Comparison of ENCODE assay signal across 10 cellular contexts in genomic region chr6:10534418-10534760, GRCh38. TPM values are rescaled to one million over a fixed set of nuclear protein-coding genes. Genes with fewer than 3 reads are reported as not detected.
A peak's percentile ranks its signal among the peaks of the same experiment; 100 is the strongest.
DNase-seq lines count a peak whose midpoint lies in the region; ATAC-seq and TF ChIP-seq lines count a peak whose summit lies in the region.
"Had no signal": no experiment of that assay in that cellular context is flagged by ENCODE, and none has a peak within 500 bp of the region (broad histone marks: within the 10 kb centered on the region; RNA-seq: fewer than 3 reads in every experiment).

No MANE protein-coding gene starts in this region.

- peaks cover 29% of the 10 kb centered on the region for H3K36me3 Mint-ChIP-seq in dendritic cell treated with granulocyte-macrophage colony-stimulating factor and Interleukin-4, amounts not matched to agents 40 ng/mL and 50 ng/mL, for 4 days (ENCODE audit: low read depth)

- H3K36me3 ChIP-seq in gastrocnemius medialis = no peaks in the 10 kb centered on the region

- no peaks in the 10 kb centered on the region for H3K4me1 ChIP-seq in gastrocnemius medialis

- peaks cover 78% of the 10 kb centered on the region for H3K4me1 Mint-ChIP-seq in dendritic cell treated with granulocyte-macrophage colony-stimulating factor and Interleukin-4, amounts not matched to agents 40 ng/mL and 50 ng/mL, for 4 days (ENCODE audit: low read depth)

- TF ChIP-seq POLR2A in gastrocnemius medialis (IDR thresholded peaks at IDR 0.05) = no peak

- DNase-seq in EL (no peak), left colon (no peak), gastrocnemius medialis (no peak)

- no peak for TF ChIP-seq CTCF in gastrocnemius medialis (IDR thresholded peaks at IDR 0.05 in 4 of 5, conservative IDR thresholded peaks at IDR 0.05 in 1 of 5)

- intact Hi-C loops in dendritic cell treated with granulocyte-macrophage colony-stimulating factor and Interleukin-4, amounts not matched to agents 40 ng/mL and 50 ng/mL, for 4 days (cut with micrococcal nuclease) = no loop called here
- intact Hi-C loops in left colon (cut with DNase I, micrococcal nuclease) (no loop called here), gastrocnemius medialis (cut with DNase I; ENCODE audit: low total_unique reads) (no loop called here)

- no peaks in the 10 kb centered on the region for H3K27me3 ChIP-seq in gastrocnemius medialis

- H3K27ac ChIP-seq in gastrocnemius medialis = no peak overlapping the region
- H3K27ac ChIP-seq: SK-N-MC had no signal

- in situ Hi-C loops in gastrocnemius medialis (cut with MboI; ENCODE audit: low sequenced_read_pairs in 4 of 4) = no loop called here

- H3K9me3 Mint-ChIP-seq in dendritic cell treated with granulocyte-macrophage colony-stimulating factor and Interleukin-4, amounts not matched to agents 40 ng/mL and 50 ng/mL, for 4 days = no peaks in the 10 kb centered on the region

- peak overlapping the region; percentile 86 for H3K27ac Mint-ChIP-seq in dendritic cell treated with granulocyte-macrophage colony-stimulating factor and Interleukin-4, amounts not matched to agents 40 ng/mL and 50 ng/mL, for 4 days

- peak; percentile 16 for ATAC-seq in GM18502 (IDR thresholded peaks at IDR 0.05; ENCODE audit: poor library complexity, unreplicated experiment)
- ATAC-seq in GM21390 (IDR thresholded peaks at IDR 0.05; ENCODE audit: unreplicated experiment) = peak; percentile 10
- ATAC-seq in HG03097 (IDR thresholded peaks at IDR 0.05; ENCODE audit: low FRiP score, unreplicated experiment) = peak; percentile 10
- no peak for ATAC-seq in left colon
- no peak for ATAC-seq in HG03025 (IDR thresholded peaks at IDR 0.05; ENCODE audit: low FRiP score, unreplicated experiment)
- ATAC-seq in gastrocnemius medialis = no peak
- ATAC-seq: HepG2 had no signal

- no peak overlapping the region for H3K4me3 ChIP-seq in gastrocnemius medialis
- H3K4me3 ChIP-seq: SK-N-MC had no signal

- H3K9me3 ChIP-seq in gastrocnemius medialis = no peaks in the 10 kb centered on the region

- H3K4me3 Mint-ChIP-seq in dendritic cell treated with granulocyte-macrophage colony-stimulating factor and Interleukin-4, amounts not matched to agents 40 ng/mL and 50 ng/mL, for 4 days = peak overlapping the region; percentile 27

- H3K27me3 Mint-ChIP-seq in dendritic cell treated with granulocyte-macrophage colony-stimulating factor and Interleukin-4, amounts not matched to agents 40 ng/mL and 50 ng/mL, for 4 days = no peaks in the 10 kb centered on the region

RNA-seq across cellular contexts. Expression of gene GCNT2, which starts 13.2 kb away (rescaled TPM):
- 10 to 100 TPM; 12.2 to 20.3 TPM for total RNA-seq in left colon
- 1 to 10 TPM in 2 of 4 donors, under 1 TPM in 2; 0.27 to 1.9 (median 0.81) TPM for total RNA-seq in gastrocnemius medialis

Comparison
In these comparisons a context has a peak if more than half of its experiments do, and no peak if none do; other contexts are left out.
1. ATAC-seq: peak in GM18502 (single experiment), GM21390 (single experiment) and HG03097 (single experiment); none in left colon (single experiment), HG03025 (single experiment) and gastrocnemius medialis (0 of 2).
2. RNA of gene GCNT2, which starts 13.2 kb away (total RNA-seq): 12.2 to 20.3 TPM in left colon; 0.27 to 1.9 TPM in gastrocnemius medialis; every median in the first group is over 4 times any median in the second.